ENCODE assay signal across 17 cellular contexts in the genomic region with DNA sequence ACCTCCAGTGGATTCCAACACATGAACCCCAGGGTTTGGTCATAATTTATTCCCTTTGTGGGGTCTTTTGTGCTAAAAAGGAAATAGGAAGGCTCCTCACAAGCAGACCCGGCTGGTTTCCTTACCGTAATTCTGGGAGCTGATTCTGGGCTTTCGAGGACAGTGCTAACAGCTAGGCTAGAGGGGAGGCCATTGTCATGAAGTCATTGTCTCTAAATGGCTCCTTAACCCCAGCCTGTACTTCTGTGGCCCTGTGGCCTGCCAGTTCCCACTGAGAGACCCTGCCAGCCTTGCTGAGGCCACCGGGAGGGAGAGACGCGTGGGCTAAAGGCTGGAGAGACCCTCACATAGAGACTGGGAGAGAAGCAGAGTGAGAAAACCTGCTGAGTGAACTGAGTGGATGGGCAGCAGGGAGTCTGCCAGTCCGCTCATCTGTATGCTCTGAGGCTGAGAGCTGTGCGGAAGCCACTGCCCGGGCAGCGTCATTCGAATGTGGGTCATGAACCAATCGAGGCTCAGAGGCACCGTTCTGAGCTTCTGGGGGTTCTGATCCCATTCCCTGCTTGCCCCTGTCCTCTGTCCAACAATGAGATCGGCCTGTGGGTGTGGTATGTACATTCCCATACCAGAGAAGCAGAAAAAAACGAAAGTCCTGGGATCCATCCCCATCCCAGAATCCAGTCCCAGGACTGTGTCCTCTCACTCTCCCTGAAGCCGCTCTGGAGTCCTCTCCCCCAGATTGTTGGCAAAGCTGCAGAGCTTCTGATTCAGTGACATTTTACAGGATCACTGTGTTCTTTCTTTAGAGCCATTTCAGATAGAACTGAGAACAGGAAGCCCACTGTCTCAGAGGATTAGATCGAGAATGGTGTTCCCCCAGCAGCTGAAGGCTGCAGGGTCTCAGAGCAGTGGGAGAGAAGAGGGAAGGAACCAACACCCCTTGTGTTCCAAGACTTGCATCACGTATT. TPM values are rescaled to one million over a fixed set of nuclear protein-coding genes. Genes with fewer than 3 reads are reported as not detected.
DNase-seq lines count a peak whose midpoint lies in the region; ATAC-seq and TF ChIP-seq lines count a peak whose summit lies in the region.
"Had no signal": no experiment of that assay in that cellular context is flagged by ENCODE, and none has a peak within 500 bp of the region (broad histone marks: within the 10 kb centered on the region; RNA-seq: fewer than 3 reads in every experiment).

No MANE protein-coding gene starts in this region.

- intact Hi-C loops in heart right ventricle (cut with DNase I) = no loop called here
- intact Hi-C loops in posterior cingulate gyrus (cut with DNase I) = no loop called here
- intact Hi-C loops in vagina (cut with DNase I) = no loop called here

- 25 to 30% methylated on average over 18 of the region's 18 CpGs for WGBS in heart right ventricle, 2 donors

- ATAC-seq in WTC11 (peak; percentile 44), heart right ventricle (peak; percentile 88 to 96 (median 94))

- H3K4me1 Mint-ChIP-seq in WTC11 = peaks cover 15% of the 10 kb centered on the region
- H3K4me1 Mint-ChIP-seq: activated naive CD4-positive, alpha-beta T cell treated with anti-CD3 and anti-CD28 coated beads, Interleukin-2, amount 10 ng/mL, durations not matched to agents 7 days and 5 days had no signal

- no peaks in the 10 kb centered on the region for H3K9me3 ChIP-seq in heart right ventricle
- no peaks in the 10 kb centered on the region for H3K9me3 ChIP-seq in vagina
- H3K9me3 ChIP-seq: Peyer's patch had no signal

- no peak for TF ChIP-seq POLR2A in vagina (IDR thresholded peaks at IDR 0.05)

- CTCF ChIA-PET in WTC11 (lab: Charles Lee) = no interaction called here

- H3K4me3 ChIP-seq in heart right ventricle (peak overlapping the region in 4 of 10 donors; percentile 5 to 21 (median 14)), vagina (no peak overlapping the region)
- H3K4me3 ChIP-seq: Peyer's patch had no signal

- no peak overlapping the region for H3K27ac Mint-ChIP-seq in WTC11
- H3K27ac Mint-ChIP-seq: activated naive CD4-positive, alpha-beta T cell treated with anti-CD3 and anti-CD28 coated beads, Interleukin-2, amount 10 ng/mL, durations not matched to agents 7 days and 5 days; B cell had no signal

- H3K27me3 ChIP-seq in heart right ventricle (no peaks in the 10 kb centered on the region), vagina (no peaks in the 10 kb centered on the region)
- H3K27me3 ChIP-seq: Peyer's patch had no signal

- TF ChIP-seq CTCF in WTC11 (IDR thresholded peaks at IDR 0.05) (no peak), heart right ventricle (IDR thresholded peaks at IDR 0.05) (no peak), vagina (IDR thresholded peaks at IDR 0.05) (no peak)

- H3K4me1 ChIP-seq in heart right ventricle (peaks cover 6 to 42% (median 24%) of the 10 kb centered on the region in 9 donors), vagina (no peaks in the 10 kb centered on the region)

- H3K4me3 Mint-ChIP-seq in WTC11 = no peak overlapping the region
- H3K4me3 Mint-ChIP-seq: activated naive CD4-positive, alpha-beta T cell treated with anti-CD3 and anti-CD28 coated beads, Interleukin-2, amount 10 ng/mL, durations not matched to agents 7 days and 5 days; B cell; brain had no signal

- H3K36me3 Mint-ChIP-seq in WTC11 = no peaks in the 10 kb centered on the region
- H3K36me3 Mint-ChIP-seq: activated naive CD4-positive, alpha-beta T cell treated with anti-CD3 and anti-CD28 coated beads, Interleukin-2, amount 10 ng/mL, durations not matched to agents 7 days and 5 days; brain had no signal

- DNase-seq in WTC11 (ENCODE audit: low spot score) (no peak), heart right ventricle (peak; percentile 30 to 49), posterior cingulate gyrus (peak in 7 of 10 donors; percentile 15 to 85 (median 40)), vagina (ENCODE audit: extremely low spot score in 2 of 2) (no peak), HuH-7.5 (ENCODE audit: low spot score) (no peak), cortex of kidney (lab: John Stamatoyannopoulos, UW) (no peak)
- no peak for DNase-seq in stimulated activated CD4-positive, alpha-beta T cell treated with anti-CD3 and anti-CD28 coated beads, Interleukin-4, amount 100 ng/mL, for 4 hours
- DNase-seq: activated naive CD4-positive, alpha-beta T cell treated with anti-CD3 and anti-CD28 coated beads, Interleukin-2, amount 10 ng/mL, durations not matched to agents 7 days and 5 days; activated T-cell treated with anti-CD3 and anti-CD28 coated beads, Interleukin-2, amount 50 U/mL, for 1 hour; KG1; left colon; NCI-H1092; NCI-H748 treated with DMSO at 0.1 percent for 48 hours; Peyer's patch had no signal

- H3K27me3 Mint-ChIP-seq in WTC11 (ENCODE audit: low read depth) = no peaks in the 10 kb centered on the region; the same call in 1 of the 2 replicates
- H3K27me3 Mint-ChIP-seq: B cell had no signal

- H3K36me3 ChIP-seq in heart right ventricle (no peaks in the 10 kb centered on the region), vagina (no peaks in the 10 kb centered on the region)
- H3K36me3 ChIP-seq: Peyer's patch had no signal

- peaks cover 9% of the 10 kb centered on the region for H3K9me3 Mint-ChIP-seq in WTC11
- H3K9me3 Mint-ChIP-seq: activated naive CD4-positive, alpha-beta T cell treated with anti-CD3 and anti-CD28 coated beads, Interleukin-2, amount 10 ng/mL, durations not matched to agents 7 days and 5 days had no signal

- POLR2A ChIA-PET in WTC11 (lab: Charles Lee) = no interaction called here

- peak overlapping the region; percentile 66 to 95 (median 90) for H3K27ac ChIP-seq in heart right ventricle
- peak overlapping the region; percentile 9 for H3K27ac ChIP-seq in vagina
- H3K27ac ChIP-seq: HL-60 had no signal

TF ChIP-seq in WTC11, 78 proteins besides CTCF, POLR2A, EP300 and RAD21:
- TF ChIP-seq NFATC4 (CRISPR knock-in tag; IDR thresholded peaks at IDR 0.05) (no peak), NR3C1 (CRISPR knock-in tag; conservative IDR thresholded peaks at IDR 0.05; ENCODE audit: low read depth) (no peak), AFF4 (CRISPR knock-in tag; IDR thresholded peaks at IDR 0.05; ENCODE audit: borderline replicate concordance) (no peak), FOXP1 (CRISPR knock-in tag; IDR thresholded peaks at IDR 0.05; ENCODE audit: borderline replicate concordance) (no peak), ZNF396 (CRISPR knock-in tag; IDR thresholded peaks at IDR 0.05; ENCODE audit: borderline replicate concordance) (no peak), ZNF671 (CRISPR knock-in tag; IDR thresholded peaks at IDR 0.05) (no peak), ZNF121 (CRISPR knock-in tag; IDR thresholded peaks at IDR 0.05) (no peak), ELF4 (CRISPR knock-in tag; IDR thresholded peaks at IDR 0.05; ENCODE audit: low read depth) (no peak)

RNA-seq across cellular contexts. Expression of gene DGKG, which starts 21.3 kb away (rescaled TPM):
- total RNA-seq in WTC11 (2021) (0.30 to 0.92 TPM (median 0.57 TPM) in 3 replicates), heart right ventricle (10 to 100 TPM; 14.6 to 75.7 (median 45.4) TPM), vagina (2.5 TPM)
- 10 to 100 TPM in 1 of 2 donors, 1 to 10 TPM in 1; 7.2 to 12.3 TPM for polyA plus RNA-seq in heart right ventricle

Comparison
In these comparisons a context has a peak if more than half of its experiments do, and no peak if none do; other contexts are left out.
1. DNase-seq: peak in heart right ventricle (2 of 2) and posterior cingulate gyrus (7 of 10); none in WTC11 (single experiment), vagina (0 of 2), HuH-7.5 (single experiment), stimulated activated CD4-positive, alpha-beta T cell treated with anti-CD3 and anti-CD28 coated beads, Interleukin-4, amount 100 ng/mL, for 4 hours (0 of 2) and cortex of kidney (single experiment).